ENCODE assay signal across 8 cellular contexts in genomic region chr12:6821271-6821673, GRCh38. TPM values are rescaled to one million over a fixed set of nuclear protein-coding genes. Genes with fewer than 3 reads are reported as not detected.
DNase-seq lines count a peak whose midpoint lies in the region; ATAC-seq and TF ChIP-seq lines count a peak whose summit lies in the region.

No MANE protein-coding gene starts in this region.

- H3K4me1 ChIP-seq in BLaER1 = peaks cover 11% of the 10 kb centered on the region; the same call in 1 of the 2 replicates

- H3K9ac ChIP-seq in BLaER1 = no peak overlapping the region

- peak overlapping the region; percentile 71 for H3K27ac Mint-ChIP-seq in chondrocyte (ENCODE audit: unreplicated experiment)
- H3K27ac Mint-ChIP-seq in stimulated activated naive B cell treated with anti-CD40 and anti-IgM and Interleukin-4, amounts not matched to agents 10 μg/mL and 1 μg/mL and 100 μg/mL, for 72 hours = no peak overlapping the region
- no peak overlapping the region for H3K27ac Mint-ChIP-seq in immature natural killer cell

- H4K20me1 ChIP-seq in BLaER1 = peaks cover 33% of the 10 kb centered on the region

- peak; percentile 26 to 32 for ATAC-seq in stimulated activated naive B cell treated with anti-CD40 and anti-IgM and Interleukin-4, amounts not matched to agents 10 μg/mL and 1 μg/mL and 100 μg/mL, for 72 hours (replicated peaks)

- no peak overlapping the region for H3K4me3 ChIP-seq in BLaER1

- H3K4me2 ChIP-seq in BLaER1 = peak overlapping the region; percentile 43; the same call in 1 of the 2 replicates

- DNase-seq in HK-2 (ENCODE audit: unreplicated experiment) (peak; percentile 67), RKO (ENCODE audit: low spot score) (peak; percentile 38), chondrocyte (ENCODE audit: low spot score) (no peak), left kidney (ENCODE audit: low read depth, low spot score) (peak; percentile 95), immature natural killer cell (no peak), NCI-H1930 (lab: John Stamatoyannopoulos, UW) (no peak)
- DNase-seq in stimulated activated naive B cell treated with anti-CD40 and anti-IgM and Interleukin-4, amounts not matched to agents 10 μg/mL and 1 μg/mL and 100 μg/mL, for 72 hours = no peak

- no peak overlapping the region for H3K27ac ChIP-seq in BLaER1

- H3K36me3 Mint-ChIP-seq in chondrocyte (ENCODE audit: low read depth) (no peaks in the 10 kb centered on the region), immature natural killer cell (no peaks in the 10 kb centered on the region)
- H3K36me3 Mint-ChIP-seq in stimulated activated naive B cell treated with anti-CD40 and anti-IgM and Interleukin-4, amounts not matched to agents 10 μg/mL and 1 μg/mL and 100 μg/mL, for 72 hours = peaks cover 0 to 1% of the 10 kb centered on the region in 2 donors

- peak overlapping the region; percentile 78 for H3K4me3 Mint-ChIP-seq in chondrocyte (ENCODE audit: unreplicated experiment)
- H3K4me3 Mint-ChIP-seq in stimulated activated naive B cell treated with anti-CD40 and anti-IgM and Interleukin-4, amounts not matched to agents 10 μg/mL and 1 μg/mL and 100 μg/mL, for 72 hours = peak overlapping the region; percentile 3 to 43
- peak overlapping the region in 2 of 5 donors; percentile 41 to 59 for H3K4me3 Mint-ChIP-seq in immature natural killer cell

- H3K27me3 Mint-ChIP-seq in chondrocyte (ENCODE audit: low read depth) (peaks cover 3% of the 10 kb centered on the region), immature natural killer cell (ENCODE audit: low read depth in 3 of 3) (peaks cover 19 to 31% (median 26%) of the 10 kb centered on the region in 3 donors)
- peaks cover 61 to 84% of the 10 kb centered on the region in 2 donors for H3K27me3 Mint-ChIP-seq in stimulated activated naive B cell treated with anti-CD40 and anti-IgM and Interleukin-4, amounts not matched to agents 10 μg/mL and 1 μg/mL and 100 μg/mL, for 72 hours

- no peaks in the 10 kb centered on the region for H3K36me3 ChIP-seq in BLaER1

- H3K9me3 ChIP-seq in BLaER1 = no peaks in the 10 kb centered on the region

- H3K9me3 Mint-ChIP-seq in chondrocyte (ENCODE audit: low read depth) (no peaks in the 10 kb centered on the region), immature natural killer cell (no peaks in the 10 kb centered on the region)
- H3K9me3 Mint-ChIP-seq in stimulated activated naive B cell treated with anti-CD40 and anti-IgM and Interleukin-4, amounts not matched to agents 10 μg/mL and 1 μg/mL and 100 μg/mL, for 72 hours = no peaks in the 10 kb centered on the region

- no peak for TF ChIP-seq CTCF in chondrocyte (IDR thresholded peaks at IDR 0.05)

- peaks cover 82% of the 10 kb centered on the region for H3K27me3 ChIP-seq in BLaER1

- H3K4me1 Mint-ChIP-seq in chondrocyte (ENCODE audit: low read depth) (peaks cover 45% of the 10 kb centered on the region), immature natural killer cell (peaks cover 0 to 5% of the 10 kb centered on the region in 2 donors)
- H3K4me1 Mint-ChIP-seq in stimulated activated naive B cell treated with anti-CD40 and anti-IgM and Interleukin-4, amounts not matched to agents 10 μg/mL and 1 μg/mL and 100 μg/mL, for 72 hours = peaks cover 18 to 21% of the 10 kb centered on the region in 2 donors

RNA-seq across cellular contexts. Expression of gene GPR162, which starts 0.3 kb away (rescaled TPM):
- total RNA-seq in chondrocyte = 3.2 to 4.6 TPM (median 4.2 TPM) in 3 replicates
- not detected for polyA plus RNA-seq in immature natural killer cell

RNA-seq across cellular contexts. Expression of gene P3H3, which starts 6.9 kb away (rescaled TPM):
- total RNA-seq in chondrocyte = 109 to 116 TPM (median 114 TPM) in 3 replicates
- polyA plus RNA-seq in immature natural killer cell = not detected

RNA-seq across cellular contexts. Expression of gene GNB3, which starts 19.5 kb away (rescaled TPM):
- 10.2 to 11.5 TPM (median 10.9 TPM) in 3 replicates for total RNA-seq in chondrocyte
- not detected for polyA plus RNA-seq in immature natural killer cell

RNA-seq across cellular contexts. Expression of gene CDCA3, which starts 29.8 kb away (rescaled TPM):
- 4.1 to 7.5 TPM (median 5.6 TPM) in 3 replicates for total RNA-seq in chondrocyte
- polyA plus RNA-seq in immature natural killer cell = 1 to 10 TPM in 1 of 3 donors, under 1 TPM in 1, not detected in 1; 0.99 to 1.5 TPM

RNA-seq across cellular contexts. Expression of gene USP5, which starts 30.7 kb away (rescaled TPM):
- 103 to 147 TPM (median 106 TPM) in 3 replicates for total RNA-seq in chondrocyte
- polyA plus RNA-seq in immature natural killer cell = 10 to 100 TPM; 41.3 to 54.0 (median 52.0) TPM

Comparison
In these comparisons a context has a peak if more than half of its experiments do, and no peak if none do; other contexts are left out.
1. DNase-seq: peak in HK-2 (single experiment), RKO (single experiment) and left kidney (single experiment); none in chondrocyte (single experiment), stimulated activated naive B cell treated with anti-CD40 and anti-IgM and Interleukin-4, amounts not matched to agents 10 μg/mL and 1 μg/mL and 100 μg/mL, for 72 hours (single experiment), immature natural killer cell (0 of 3) and NCI-H1930 (0 of 2).